ENCODE assay signal across 31 cellular contexts in the genomic region with DNA sequence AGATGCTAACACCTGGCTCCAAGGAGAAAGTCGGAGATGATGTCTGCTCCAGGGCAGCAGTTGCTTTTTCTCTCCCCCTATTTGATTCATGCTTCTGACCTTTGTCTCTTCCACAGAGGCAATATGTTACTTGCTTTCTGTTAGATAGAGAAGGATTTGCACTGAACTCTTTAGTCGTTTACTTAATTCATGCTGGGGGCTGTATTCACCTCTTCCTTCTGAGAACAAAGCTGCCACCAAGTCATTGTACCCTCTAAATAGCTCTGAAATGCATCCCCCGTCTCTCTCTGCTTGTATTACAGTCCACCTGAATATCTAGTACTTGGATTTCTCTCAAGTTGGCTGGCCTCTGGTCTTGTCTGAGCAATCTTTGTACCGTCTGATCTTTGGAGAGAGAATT.
"Had no signal": no experiment of that assay in that cellular context is flagged by ENCODE, and none has a peak within 500 bp of the region (broad histone marks: within the 10 kb centered on the region; RNA-seq: fewer than 3 reads in every experiment).

No MANE protein-coding gene starts in this region.

- H3K36me3 ChIP-seq: adrenal gland, gastrocnemius medialis, ovary, uterus had no signal

- H3K36me3 Mint-ChIP-seq: activated naive CD8-positive, alpha-beta T cell treated with anti-CD3 and anti-CD28 coated beads for 36 hours; stimulated activated effector memory CD8-positive, alpha-beta T cell treated with anti-CD3 and anti-CD28 coated beads, Interleukin-12 subunit alpha, Interleukin-12 subunit beta, amount 100 ng/mL, for 72 hours; type B pancreatic cell had no signal

- H3K4me3 ChIP-seq: adrenal gland, body of pancreas, gastrocnemius medialis, hepatocyte, ovary, skin epidermis, thoracic aorta, uterus had no signal

- H3K9me3 ChIP-seq: adrenal gland, body of pancreas, gastrocnemius medialis, ovary, thoracic aorta, uterus had no signal

- H3K27me3 Mint-ChIP-seq: progenitor cell of endocrine pancreas had no signal

- DNase-seq: activated CD4-positive, alpha-beta T cell treated with anti-CD3 and anti-CD28 coated beads for 4 hours; activated CD4-positive, alpha-beta T cell treated with anti-CD3 and anti-CD28 coated beads, Interleukin-2, amount 50 U/mL, for 48 hours; activated CD8-positive, alpha-beta memory T cell treated with anti-CD3 and anti-CD28 coated beads for 24 hours; activated effector memory CD4-positive, alpha-beta T cell treated with anti-CD3 and anti-CD28 coated beads, Interleukin-2, amount 50 U/mL, for 16 hours; activated naive CD4-positive, alpha-beta T cell treated with anti-CD3 and anti-CD28 coated beads for 36 hours; activated naive CD8-positive, alpha-beta T cell treated with anti-CD3 and anti-CD28 coated beads for 36 hours; aorta; body of pancreas; effector CD8-positive, alpha-beta T cell; erythroblast; gastrocnemius medialis; left cardiac atrium; mammary epithelial cell; ovary; retina; stimulated activated CD4-positive, alpha-beta T cell treated with anti-CD3 and anti-CD28 coated beads, Interleukin-4, amount 100 ng/mL, for 24 hours; uterus had no signal

- FAIRE-seq: colon, keratinocyte, TTC549 had no signal

- H3K27me3 ChIP-seq: body of pancreas, gastrocnemius medialis, ovary, uterus had no signal

- H3K9me3 Mint-ChIP-seq: stimulated activated effector memory CD8-positive, alpha-beta T cell treated with anti-CD3 and anti-CD28 coated beads, Interleukin-12 subunit alpha, Interleukin-12 subunit beta, amount 100 ng/mL, for 72 hours; type B pancreatic cell had no signal

- H3K27ac Mint-ChIP-seq: activated naive CD4-positive, alpha-beta T cell treated with anti-CD3 and anti-CD28 coated beads for 36 hours; activated naive CD8-positive, alpha-beta T cell treated with anti-CD3 and anti-CD28 coated beads for 36 hours; activated T-helper 1 cell treated with anti-CD3 and anti-CD28 coated beads, Interleukin-12 subunit alpha, Interleukin-12 subunit beta, Interleukin-2, Interleukin-4 antibody, amounts not matched to agents 30 ng/mL and 10 ng/mL and 1 ng/mL, durations not matched to agents 14 hours and 24 hours and 36 hours; nephron; stimulated activated effector memory CD8-positive, alpha-beta T cell treated with anti-CD3 and anti-CD28 coated beads, Interleukin-12 subunit alpha, Interleukin-12 subunit beta, amount 100 ng/mL, for 72 hours; stimulated activated naive CD8-positive, alpha-beta T cell treated with anti-CD3 and anti-CD28 coated beads, Interleukin-15, Interleukin-2, amounts not matched to agents 100 ng/mL and 50 ng/mL, for 24 hours; type B pancreatic cell had no signal

- H3K4me1 ChIP-seq: adrenal gland, gastrocnemius medialis, uterus had no signal

- H3K4me3 Mint-ChIP-seq: activated naive CD4-positive, alpha-beta T cell treated with anti-CD3 and anti-CD28 coated beads for 36 hours; activated naive CD8-positive, alpha-beta T cell treated with anti-CD3 and anti-CD28 coated beads for 36 hours; activated T-helper 1 cell treated with anti-CD3 and anti-CD28 coated beads, Interleukin-12 subunit alpha, Interleukin-12 subunit beta, Interleukin-2, Interleukin-4 antibody, amounts not matched to agents 30 ng/mL and 10 ng/mL and 1 ng/mL, durations not matched to agents 14 hours and 24 hours and 36 hours; nephron; stimulated activated effector memory CD8-positive, alpha-beta T cell treated with anti-CD3 and anti-CD28 coated beads, Interleukin-12 subunit alpha, Interleukin-12 subunit beta, amount 100 ng/mL, for 72 hours; stimulated activated naive CD8-positive, alpha-beta T cell treated with anti-CD3 and anti-CD28 coated beads, Interleukin-15, Interleukin-2, amounts not matched to agents 100 ng/mL and 50 ng/mL, for 24 hours; type B pancreatic cell had no signal

- H3K27ac ChIP-seq: adrenal gland, body of pancreas, gastrocnemius medialis, hepatocyte, ovary, skin epidermis, thoracic aorta, uterus, VCaP had no signal

- H3K4me1 Mint-ChIP-seq: activated naive CD8-positive, alpha-beta T cell treated with anti-CD3 and anti-CD28 coated beads for 36 hours; stimulated activated effector memory CD8-positive, alpha-beta T cell treated with anti-CD3 and anti-CD28 coated beads, Interleukin-12 subunit alpha, Interleukin-12 subunit beta, amount 100 ng/mL, for 72 hours had no signal
